8 cellular contexts compared by ENCODE assay signal in genomic region chr2:240851078-240851861, GRCh38. TPM values are rescaled to one million over a fixed set of nuclear protein-coding genes. Genes with fewer than 3 reads are reported as not detected.
DNase-seq lines count a peak whose midpoint lies in the region; ATAC-seq and TF ChIP-seq lines count a peak whose summit lies in the region.

No MANE protein-coding gene starts in this region.

- no peaks in the 10 kb centered on the region for H3K36me3 ChIP-seq in Panc1 (ENCODE audit: control insufficient read depth, insufficient read depth, low read length)

- no peaks in the 10 kb centered on the region for H3K4me1 Mint-ChIP-seq in activated T-cell treated with anti-CD3 and anti-CD28 coated beads, Interleukin-2, amount 50 U/mL, for 24 hours (ENCODE audit: low read depth)
- H3K4me1 Mint-ChIP-seq in natural killer cell treated with Interleukin-12 subunit alpha and Interleukin-12 subunit beta and Interleukin-15 and Interleukin-18, amount 100 ng/mL, for 72 hours (ENCODE audit: low read depth in 2 of 2), result no peaks in the 10 kb centered on the region
- H3K4me1 Mint-ChIP-seq in stimulated activated memory B cell treated with anti-CD40 and anti-IgM and Interleukin-4, amounts not matched to agents 10 μg/mL and 1 μg/mL and 100 μg/mL, for 72 hours, result no peaks in the 10 kb centered on the region

- in situ Hi-C loops in G401 (cut with HindIII; ENCODE audit: low sequenced_read_pairs), result no loop called here
- in situ Hi-C loops in Panc1 (cut with HindIII; ENCODE audit: low pct_unique_long_range_greater_than_20kb, low sequenced_read_pairs), result no loop called here

- POLR2A ChIA-PET in Panc1 (lab: Charles Lee), result no interaction called here

- ATAC-seq in Panc1 (peak; percentile 96), GM18520 (IDR thresholded peaks at IDR 0.05; ENCODE audit: unreplicated experiment) (no peak)
- ATAC-seq in natural killer cell treated with Interleukin-12 subunit alpha and Interleukin-12 subunit beta and Interleukin-15 and Interleukin-18, amount 100 ng/mL, for 72 hours, result peak; percentile 79 to 87
- peak; percentile 87 for ATAC-seq in stimulated activated memory B cell treated with anti-CD40 and anti-IgM and Interleukin-4, amounts not matched to agents 10 μg/mL and 1 μg/mL and 100 μg/mL, for 72 hours

- H3K4me1 ChIP-seq in Panc1 (ENCODE audit: control insufficient read depth, insufficient read depth, low read length), result no peaks in the 10 kb centered on the region

- BruUV-seq in Panc1 (replicated peaks; lab: Mats Ljungman, UMichigan), result no TSS peak

- peaks cover 12% of the 10 kb centered on the region for H3K9me3 Mint-ChIP-seq in activated T-cell treated with anti-CD3 and anti-CD28 coated beads, Interleukin-2, amount 50 U/mL, for 24 hours
- no peaks in the 10 kb centered on the region for H3K9me3 Mint-ChIP-seq in natural killer cell treated with Interleukin-12 subunit alpha and Interleukin-12 subunit beta and Interleukin-15 and Interleukin-18, amount 100 ng/mL, for 72 hours
- H3K9me3 Mint-ChIP-seq in stimulated activated memory B cell treated with anti-CD40 and anti-IgM and Interleukin-4, amounts not matched to agents 10 μg/mL and 1 μg/mL and 100 μg/mL, for 72 hours, result peaks cover 11% of the 10 kb centered on the region

- CTCF ChIA-PET in Panc1 (lab: Charles Lee), result interaction anchor here (0.5 to 2.2 kb wide), 6 partner anchors 11 to 438 kb away, joined by 3 to 9 read pairs (median 4); no protein-coding TSS in a partner anchor

- no peak overlapping the region for H3K27ac ChIP-seq in Panc1 (ENCODE audit: low read length)

- peaks cover 6% of the 10 kb centered on the region; the same call in 1 of the 2 replicates for H3K9me3 ChIP-seq in Panc1 (ENCODE audit: control insufficient read depth, insufficient read depth, low read depth, low read length)

- no peaks in the 10 kb centered on the region for H3K36me3 Mint-ChIP-seq in activated T-cell treated with anti-CD3 and anti-CD28 coated beads, Interleukin-2, amount 50 U/mL, for 24 hours (ENCODE audit: low read depth)
- H3K36me3 Mint-ChIP-seq in natural killer cell treated with Interleukin-12 subunit alpha and Interleukin-12 subunit beta and Interleukin-15 and Interleukin-18, amount 100 ng/mL, for 72 hours, result peaks cover 6% of the 10 kb centered on the region
- no peaks in the 10 kb centered on the region for H3K36me3 Mint-ChIP-seq in stimulated activated memory B cell treated with anti-CD40 and anti-IgM and Interleukin-4, amounts not matched to agents 10 μg/mL and 1 μg/mL and 100 μg/mL, for 72 hours

- no peak overlapping the region for H3K27ac Mint-ChIP-seq in activated T-cell treated with anti-CD3 and anti-CD28 coated beads, Interleukin-2, amount 50 U/mL, for 24 hours
- no peak overlapping the region for H3K27ac Mint-ChIP-seq in natural killer cell treated with Interleukin-12 subunit alpha and Interleukin-12 subunit beta and Interleukin-15 and Interleukin-18, amount 100 ng/mL, for 72 hours
- no peak overlapping the region for H3K27ac Mint-ChIP-seq in stimulated activated memory B cell treated with anti-CD40 and anti-IgM and Interleukin-4, amounts not matched to agents 10 μg/mL and 1 μg/mL and 100 μg/mL, for 72 hours

- TF ChIP-seq CTCF in Panc1 (IDR thresholded peaks at IDR 0.05), result peak; percentile 95

- intact Hi-C loops in Panc1 (cut with micrococcal nuclease; ENCODE audit: unreplicated experiment), result no loop called here

- no peak overlapping the region for H3K4me3 Mint-ChIP-seq in activated T-cell treated with anti-CD3 and anti-CD28 coated beads, Interleukin-2, amount 50 U/mL, for 24 hours
- no peak overlapping the region for H3K4me3 Mint-ChIP-seq in natural killer cell treated with Interleukin-12 subunit alpha and Interleukin-12 subunit beta and Interleukin-15 and Interleukin-18, amount 100 ng/mL, for 72 hours
- H3K4me3 Mint-ChIP-seq in stimulated activated memory B cell treated with anti-CD40 and anti-IgM and Interleukin-4, amounts not matched to agents 10 μg/mL and 1 μg/mL and 100 μg/mL, for 72 hours, result no peak overlapping the region

- DNase-seq in G401 (ENCODE audit: low spot score) (peak; percentile 97), KG1 (lab: John Stamatoyannopoulos, UW) (peak; percentile 39), Panc1 (ENCODE audit: low read depth, low spot score) (peak; percentile 67), fibroblast of gingiva (ENCODE audit: low read depth) (peak; percentile 66)
- DNase-seq in activated T-cell treated with anti-CD3 and anti-CD28 coated beads, Interleukin-2, amount 50 U/mL, for 24 hours, result peak; percentile 90
- peak; percentile 75 for DNase-seq in natural killer cell treated with Interleukin-12 subunit alpha and Interleukin-12 subunit beta and Interleukin-15 and Interleukin-18, amount 100 ng/mL, for 72 hours (ENCODE audit: low spot score)

- no peaks in the 10 kb centered on the region for H3K27me3 ChIP-seq in Panc1 (ENCODE audit: control insufficient read depth, insufficient read depth, low read length)

- H3K4me3 ChIP-seq in Panc1 (ENCODE audit: low read depth in 2 of 2, low read length in 2 of 2), result no peak overlapping the region

- no peaks in the 10 kb centered on the region for H3K27me3 Mint-ChIP-seq in activated T-cell treated with anti-CD3 and anti-CD28 coated beads, Interleukin-2, amount 50 U/mL, for 24 hours
- peaks cover 0 to 2% of the 10 kb centered on the region in 2 donors for H3K27me3 Mint-ChIP-seq in natural killer cell treated with Interleukin-12 subunit alpha and Interleukin-12 subunit beta and Interleukin-15 and Interleukin-18, amount 100 ng/mL, for 72 hours
- peaks cover 19% of the 10 kb centered on the region for H3K27me3 Mint-ChIP-seq in stimulated activated memory B cell treated with anti-CD40 and anti-IgM and Interleukin-4, amounts not matched to agents 10 μg/mL and 1 μg/mL and 100 μg/mL, for 72 hours

RNA-seq across cellular contexts. Expression of gene AGXT, which starts 17.4 kb away (rescaled TPM):
- total RNA-seq in G401 (2014; rRNA removed; shearing (Covaris generic)), result not detected in 2 replicates
- 0.36 TPM for total RNA-seq in Panc1 (2021; ENCODE audit: unreplicated experiment)
- not detected for polyA plus RNA-seq in Panc1 (2012; ENCODE audit: insufficient read length)
- not detected for total RNA-seq in natural killer cell treated with Interleukin-12 subunit alpha and Interleukin-12 subunit beta and Interleukin-15 and Interleukin-18, amount 100 ng/mL, for 72 hours

RNA-seq across cellular contexts. Expression of gene KIF1A, which starts 31.3 kb away (rescaled TPM):
- 15.3 and 24.9 TPM in 2 replicates for total RNA-seq in G401 (2014; rRNA removed; shearing (Covaris generic))
- 132 TPM for total RNA-seq in Panc1 (2021; ENCODE audit: unreplicated experiment)
- 124 TPM for polyA plus RNA-seq in Panc1 (2012; ENCODE audit: insufficient read length)
- under 1 TPM in 1 of 2 donors, not detected in 1; 0.45 TPM for total RNA-seq in natural killer cell treated with Interleukin-12 subunit alpha and Interleukin-12 subunit beta and Interleukin-15 and Interleukin-18, amount 100 ng/mL, for 72 hours

RNA-seq across cellular contexts. Expression of gene MAB21L4, which starts 44.7 kb away (rescaled TPM):
- not detected in 2 replicates for total RNA-seq in G401 (2014; rRNA removed; shearing (Covaris generic))
- total RNA-seq in Panc1 (2021; ENCODE audit: unreplicated experiment), result 0.21 TPM
- polyA plus RNA-seq in Panc1 (2012; ENCODE audit: insufficient read length), result not detected
- not detected for total RNA-seq in natural killer cell treated with Interleukin-12 subunit alpha and Interleukin-12 subunit beta and Interleukin-15 and Interleukin-18, amount 100 ng/mL, for 72 hours

RNA-seq across cellular contexts. Expression of gene CROCC2, which starts 54.9 kb away (rescaled TPM):
- not detected in 2 replicates for total RNA-seq in G401 (2014; rRNA removed; shearing (Covaris generic))
- total RNA-seq in Panc1 (2021; ENCODE audit: unreplicated experiment), result 0.23 TPM
- 0.08 TPM for polyA plus RNA-seq in Panc1 (2012; ENCODE audit: insufficient read length)
- total RNA-seq in natural killer cell treated with Interleukin-12 subunit alpha and Interleukin-12 subunit beta and Interleukin-15 and Interleukin-18, amount 100 ng/mL, for 72 hours, result not detected

Comparison
In these comparisons a context has a peak if more than half of its experiments do, and no peak if none do; other contexts are left out.
1. DNase-seq: peak in every context shown above with its lines; median percentile 97 in G401; 90 in activated T-cell treated with anti-CD3 and anti-CD28 coated beads, Interleukin-2, amount 50 U/mL, for 24 hours; 75 in natural killer cell treated with Interleukin-12 subunit alpha and Interleukin-12 subunit beta and Interleukin-15 and Interleukin-18, amount 100 ng/mL, for 72 hours; 67 in Panc1; 66 in fibroblast of gingiva; 39 in KG1.
2. RNA of gene KIF1A, which starts 31.3 kb away (total RNA-seq): 132 TPM in Panc1 (single experiment) and 15.3 to 24.9 TPM in G401; 0.45 TPM in natural killer cell treated with Interleukin-12 subunit alpha and Interleukin-12 subunit beta and Interleukin-15 and Interleukin-18, amount 100 ng/mL, for 72 hours; every median in the first group is over 10 times any median in the second.